In the genomic region with DNA sequence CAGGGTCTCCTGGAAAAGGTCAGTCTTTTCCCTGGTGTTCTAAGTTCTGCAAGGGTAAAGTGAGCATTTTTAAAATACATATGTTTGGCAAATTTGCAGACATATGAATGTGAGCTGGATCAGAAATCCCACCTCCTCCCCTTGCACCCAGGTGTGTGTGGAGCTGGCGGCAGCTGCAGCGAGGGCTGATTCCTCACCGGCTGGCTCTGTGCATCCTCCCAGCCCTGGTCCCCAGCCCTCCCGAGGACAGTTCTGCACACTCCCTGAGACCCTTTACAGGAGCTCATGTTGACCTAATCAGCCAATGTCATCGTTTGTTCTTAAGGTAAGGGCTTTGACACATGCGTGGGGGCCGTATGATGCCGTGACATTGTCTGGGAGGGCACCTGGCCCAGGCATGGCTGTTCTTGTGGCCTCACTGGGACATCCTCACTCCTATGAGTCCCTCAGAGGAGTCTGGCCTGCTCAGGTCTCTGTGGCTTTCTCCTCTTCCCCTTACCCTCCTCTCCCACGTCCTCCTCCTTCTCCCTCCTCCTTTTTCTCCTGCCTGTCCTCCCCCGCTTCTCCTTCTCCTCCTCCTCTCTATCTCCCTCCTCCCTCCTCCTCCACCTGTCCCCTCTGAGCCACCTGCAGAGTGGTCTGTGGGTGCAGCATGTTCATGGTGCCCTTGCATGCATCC, we compare ENCODE assay signal across 25 cellular contexts.
"Had no signal": no experiment of that assay in that cellular context is flagged by ENCODE, and none has a peak within 500 bp of the region (broad histone marks: within the 10 kb centered on the region; RNA-seq: fewer than 3 reads in every experiment).

No MANE protein-coding gene starts in this region.

- H3K27me3 ChIP-seq: pancreas, uterus had no signal

- H3K4me3 ChIP-seq: left lung, lower lobe of right lung, pancreas, prostate gland, skin epidermis, suprapubic skin, thoracic aorta, tibial artery, uterus had no signal

- DNase-seq: hippocampal formation; kidney glomerular epithelial cell; left cardiac atrium; left lung; lower lobe of right lung; mammary epithelial cell; mesenchymal stem cell; pancreas; retina; right cardiac atrium; stimulated activated CD4-positive, alpha-beta T cell treated with anti-CD3 and anti-CD28 coated beads, Interleukin-4, amount 100 ng/mL, for 24 hours; stimulated activated naive CD4-positive, alpha-beta T cell; tibial artery; trophoblast cell; uterus had no signal

- H3K27ac Mint-ChIP-seq: nephron; stimulated activated effector memory CD8-positive, alpha-beta T cell treated with anti-CD3 and anti-CD28 coated beads, Interleukin-12 subunit alpha, Interleukin-12 subunit beta, amount 100 ng/mL, for 72 hours; stimulated activated naive CD8-positive, alpha-beta T cell treated with anti-CD3 and anti-CD28 coated beads, Interleukin-15, Interleukin-2, amounts not matched to agents 100 ng/mL and 50 ng/mL, for 24 hours had no signal

- H3K9me3 ChIP-seq: lower lobe of right lung, pancreas, prostate gland, suprapubic skin, thoracic aorta had no signal

- H3K27ac ChIP-seq: left lung, lower lobe of right lung, pancreas, prostate gland, skin epidermis, suprapubic skin, thoracic aorta, tibial artery, uterus had no signal

- H3K36me3 ChIP-seq: left lung, lower lobe of right lung, pancreas, prostate gland, suprapubic skin, thoracic aorta, tibial artery, uterus had no signal

- H3K4me3 Mint-ChIP-seq: naive thymus-derived CD8-positive, alpha-beta T cell; nephron; neural crest cell; stimulated activated effector memory CD8-positive, alpha-beta T cell treated with anti-CD3 and anti-CD28 coated beads, Interleukin-12 subunit alpha, Interleukin-12 subunit beta, amount 100 ng/mL, for 72 hours; stimulated activated naive CD8-positive, alpha-beta T cell treated with anti-CD3 and anti-CD28 coated beads, Interleukin-15, Interleukin-2, amounts not matched to agents 100 ng/mL and 50 ng/mL, for 24 hours had no signal

- ATAC-seq: left cardiac atrium; left lung; lower lobe of right lung; naive thymus-derived CD8-positive, alpha-beta T cell; pancreas; right cardiac atrium; sciatic nerve; stimulated activated effector memory CD8-positive, alpha-beta T cell treated with anti-CD3 and anti-CD28 coated beads, Interleukin-12 subunit alpha, Interleukin-12 subunit beta, amount 100 ng/mL, for 72 hours had no signal

- H3K36me3 Mint-ChIP-seq: stimulated activated effector memory CD8-positive, alpha-beta T cell treated with anti-CD3 and anti-CD28 coated beads, Interleukin-12 subunit alpha, Interleukin-12 subunit beta, amount 100 ng/mL, for 72 hours had no signal

- H3K4me1 ChIP-seq: left lung, lower lobe of right lung, pancreas, prostate gland, suprapubic skin, tibial artery, uterus had no signal

- H3K4me1 Mint-ChIP-seq: naive thymus-derived CD8-positive, alpha-beta T cell; stimulated activated effector memory CD8-positive, alpha-beta T cell treated with anti-CD3 and anti-CD28 coated beads, Interleukin-12 subunit alpha, Interleukin-12 subunit beta, amount 100 ng/mL, for 72 hours had no signal
